Comparison of ENCODE assay signal across 19 cellular contexts in genomic region chr15:58492661-58493397, GRCh38.
DNase-seq lines count a peak whose midpoint lies in the region; ATAC-seq, FAIRE-seq and TF ChIP-seq lines count a peak whose summit lies in the region.
"Had no signal": no experiment of that assay in that cellular context is flagged by ENCODE, and none has a peak within 500 bp of the region (broad histone marks: within the 10 kb centered on the region; RNA-seq: fewer than 3 reads in every experiment).

No MANE protein-coding gene starts in this region.

- H3K27me3 ChIP-seq in H1 (replicated peaks in 1 of 4; ENCODE audit: control insufficient read depth in 3 of 4, extremely low read depth in 1 of 4, insufficient read depth in 3 of 4, low read length in 3 of 4) (no peaks in the 10 kb centered on the region; a peak in 1 of 7 replicates), MG63 (no peaks in the 10 kb centered on the region)
- H3K27me3 ChIP-seq: suprapubic skin had no signal

- H3K9me3 ChIP-seq in H1 (ENCODE audit: insufficient read depth in 2 of 2, low read depth in 1 of 2, low read length in 1 of 2) (peaks cover 9 to 13% of the 10 kb centered on the region in 2 experiments; a peak in 3 of 4 replicates), MG63 (peaks cover 10% of the 10 kb centered on the region)
- H3K9me3 ChIP-seq: suprapubic skin had no signal

- no peak overlapping the region for H2AK5ac ChIP-seq in H1 (ENCODE audit: low read depth, low read length)

- TF ChIP-seq CTCF in H1 (IDR thresholded peaks at IDR 0.05; ENCODE audit: control extremely low read depth in 1 of 3, insufficient read depth in 1 of 3, low read depth in 1 of 3, low read length in 3 of 3), result no peak
- no peak for TF ChIP-seq CTCF in type B pancreatic cell (conservative IDR thresholded peaks at IDR 0.05)
- no peak for TF ChIP-seq CTCF in endothelial cell (IDR thresholded peaks at IDR 0.05; ENCODE audit: unreplicated experiment)

- no peaks in the 10 kb centered on the region for H3K23me2 ChIP-seq in H1 (ENCODE audit: low read depth, low read length)

- no peak overlapping the region for H3K4me2 ChIP-seq in H1 (ENCODE audit: insufficient read depth in 1 of 2, low read depth in 2 of 2, low read length in 2 of 2)

- no peak overlapping the region for H2BK20ac ChIP-seq in H1 (ENCODE audit: low read length)

- H3K27ac Mint-ChIP-seq in activated naive CD8-positive, alpha-beta T cell treated with anti-CD3 and anti-CD28 coated beads for 36 hours, result peak overlapping the region; percentile 35
- no peak overlapping the region for H3K27ac Mint-ChIP-seq in activated naive CD8-positive, alpha-beta T cell treated with anti-CD3 and anti-CD28 coated beads, Interleukin-2, amount 50 U/mL, for 24 hours
- H3K27ac Mint-ChIP-seq in type B pancreatic cell, result peak overlapping the region; percentile 42
- no peak overlapping the region for H3K27ac Mint-ChIP-seq in endothelial cell (ENCODE audit: unreplicated experiment)
- H3K27ac Mint-ChIP-seq: activated CD4-positive, alpha-beta memory T cell treated with anti-CD3 and anti-CD28 coated beads, Interleukin-2, amount 10 ng/mL, durations not matched to agents 7 days and 5 days; activated naive CD4-positive, alpha-beta T cell treated with anti-CD3 and anti-CD28 coated beads, Interleukin-2, amount 10 ng/mL, durations not matched to agents 7 days and 5 days; activated T-cell treated with anti-CD3 and anti-CD28 coated beads, Interleukin-2, amount 50 U/mL, for 24 hours had no signal

- no peak overlapping the region for H3K14ac ChIP-seq in H1 (ENCODE audit: insufficient read length)

- H3K4me3 ChIP-seq in H1 (ENCODE audit: extremely low read depth in 1 of 4, insufficient read depth in 2 of 4, low read depth in 3 of 4, low read length in 4 of 4) (no peak overlapping the region), MG63 (no peak overlapping the region)
- H3K4me3 ChIP-seq: suprapubic skin had no signal

- POLR2A ChIA-PET in H1 (lab: Charles Lee; ENCODE audit: partially characterized antibody), result no interaction called here

- H2BK12ac ChIP-seq in H1 (ENCODE audit: low read depth, low read length), result 0 out of 2 replicates have a peak overlapping the region, but pooled peaks have one; percentile 2

- TF ChIP-seq EP300 in H1 (IDR thresholded peaks at IDR 0.05; ENCODE audit: borderline replicate concordance in 1 of 2, low read depth in 2 of 2, low read length in 2 of 2), result no peak

- no peak overlapping the region for H2BK15ac ChIP-seq in H1 (ENCODE audit: low read length)

- no peaks in the 10 kb centered on the region for H4K20me1 ChIP-seq in H1 (replicated peaks in 1 of 2; ENCODE audit: control insufficient read depth in 1 of 2, insufficient read depth in 2 of 2, low read length in 2 of 2)

- H3K9ac ChIP-seq in H1 (replicated peaks in 1 of 4; ENCODE audit: extremely low read depth in 1 of 4, low read depth in 3 of 4, low read length in 3 of 4), result no peak overlapping the region

- DNase-seq in activated naive CD8-positive, alpha-beta T cell treated with anti-CD3 and anti-CD28 coated beads for 36 hours, result no peak
- no peak for DNase-seq in activated naive CD8-positive, alpha-beta T cell treated with anti-CD3 and anti-CD28 coated beads, Interleukin-2, amount 50 U/mL, for 24 hours
- DNase-seq in NCI-H524 treated with DMSO at 0.1 percent for 48 hours (lab: John Stamatoyannopoulos, UW), result peak; percentile 100
- DNase-seq in H1 (ENCODE audit: low read depth in 1 of 2, low spot score in 2 of 2), result no peak
- DNase-seq in type B pancreatic cell (ENCODE audit: extremely low spot score, unreplicated experiment), result no peak
- no peak for DNase-seq in endothelial cell (ENCODE audit: low spot score)
- DNase-seq in MG63, result no peak
- DNase-seq in dermis blood vessel endothelial cell, result no peak
- DNase-seq: ACHN; activated CD4-positive, alpha-beta memory T cell treated with anti-CD3 and anti-CD28 coated beads, Interleukin-2, amount 10 ng/mL, durations not matched to agents 7 days and 5 days; activated naive CD4-positive, alpha-beta T cell treated with anti-CD3 and anti-CD28 coated beads, Interleukin-2, amount 10 ng/mL, durations not matched to agents 7 days and 5 days; activated T-cell treated with anti-CD3 and anti-CD28 coated beads, Interleukin-2, amount 50 U/mL, for 24 hours; CD4-positive, CD25-positive, alpha-beta regulatory T cell; head of caudate nucleus; left ventricle myocardium superior; NCI-H226; right cardiac atrium had no signal

- H3K4me3 Mint-ChIP-seq in activated naive CD8-positive, alpha-beta T cell treated with anti-CD3 and anti-CD28 coated beads for 36 hours, result no peak overlapping the region
- no peak overlapping the region for H3K4me3 Mint-ChIP-seq in activated naive CD8-positive, alpha-beta T cell treated with anti-CD3 and anti-CD28 coated beads, Interleukin-2, amount 50 U/mL, for 24 hours
- H3K4me3 Mint-ChIP-seq in type B pancreatic cell (no peak overlapping the region), endothelial cell (ENCODE audit: unreplicated experiment) (no peak overlapping the region)
- H3K4me3 Mint-ChIP-seq: activated CD4-positive, alpha-beta memory T cell treated with anti-CD3 and anti-CD28 coated beads, Interleukin-2, amount 10 ng/mL, durations not matched to agents 7 days and 5 days; activated naive CD4-positive, alpha-beta T cell treated with anti-CD3 and anti-CD28 coated beads, Interleukin-2, amount 10 ng/mL, durations not matched to agents 7 days and 5 days; activated T-cell treated with anti-CD3 and anti-CD28 coated beads, Interleukin-2, amount 50 U/mL, for 24 hours; CD4-positive, CD25-positive, alpha-beta regulatory T cell had no signal

- H3K36me3 ChIP-seq in H1 (ENCODE audit: control insufficient read depth in 2 of 4, insufficient read depth in 4 of 4, low read length in 3 of 4) (no peaks in the 10 kb centered on the region), MG63 (no peaks in the 10 kb centered on the region)
- H3K36me3 ChIP-seq: suprapubic skin had no signal

- H3K18ac ChIP-seq in H1 (ENCODE audit: extremely low read depth, low read length), result no peak overlapping the region

- H3K4me1 Mint-ChIP-seq in activated naive CD8-positive, alpha-beta T cell treated with anti-CD3 and anti-CD28 coated beads for 36 hours, result peaks cover 46% of the 10 kb centered on the region
- peaks cover 25% of the 10 kb centered on the region for H3K4me1 Mint-ChIP-seq in activated naive CD8-positive, alpha-beta T cell treated with anti-CD3 and anti-CD28 coated beads, Interleukin-2, amount 50 U/mL, for 24 hours
- H3K4me1 Mint-ChIP-seq in type B pancreatic cell (ENCODE audit: unreplicated experiment), result peaks cover 20% of the 10 kb centered on the region
- peaks cover 10% of the 10 kb centered on the region for H3K4me1 Mint-ChIP-seq in endothelial cell (ENCODE audit: unreplicated experiment)

- no peak overlapping the region for H4K91ac ChIP-seq in H1 (replicated peaks; ENCODE audit: insufficient read length, low read length)

- no peaks in the 10 kb centered on the region for H3K27me3 Mint-ChIP-seq in activated naive CD8-positive, alpha-beta T cell treated with anti-CD3 and anti-CD28 coated beads for 36 hours
- H3K27me3 Mint-ChIP-seq in activated naive CD8-positive, alpha-beta T cell treated with anti-CD3 and anti-CD28 coated beads, Interleukin-2, amount 50 U/mL, for 24 hours, result no peaks in the 10 kb centered on the region
- H3K27me3 Mint-ChIP-seq in type B pancreatic cell, result no peaks in the 10 kb centered on the region
- peaks cover 5% of the 10 kb centered on the region for H3K27me3 Mint-ChIP-seq in endothelial cell (ENCODE audit: unreplicated experiment)
- H3K27me3 Mint-ChIP-seq: activated T-cell treated with anti-CD3 and anti-CD28 coated beads, Interleukin-2, amount 50 U/mL, for 24 hours; CD4-positive, CD25-positive, alpha-beta regulatory T cell had no signal

- H2BK120ac ChIP-seq in H1 (replicated peaks; ENCODE audit: low read depth, low read length), result no peak overlapping the region

- no peak for TF ChIP-seq POLR2A in H1 (IDR thresholded peaks at IDR 0.05; ENCODE audit: control extremely low read depth in 1 of 2, low read depth in 2 of 2, low read length in 2 of 2)

- WGBS in H1 (ENCODE audit: extremely low coverage in 1 of 2, insufficient coverage in 1 of 2, insufficient read length in 1 of 2, insufficient replicate concordance in 2 of 2, low coverage in 1 of 2, low lambda C conversion rate in 2 of 2, missing lambda C conversion rate in 1 of 2), 2 experiments, result 87% methylated on average over 7 of the region's 7 CpGs; no CpG with 5 or more reads in 1 of the 2 experiments

- no peak for ATAC-seq in activated naive CD8-positive, alpha-beta T cell treated with anti-CD3 and anti-CD28 coated beads, Interleukin-2, amount 50 U/mL, for 24 hours
- ATAC-seq: left ventricle myocardium superior, right cardiac atrium had no signal

- no peak overlapping the region for H3K23ac ChIP-seq in H1 (ENCODE audit: insufficient read length)

- H3K4ac ChIP-seq in H1 (replicated peaks; ENCODE audit: insufficient read length, low read depth, low read length), result no peak overlapping the region

- H3K79me1 ChIP-seq in H1 (ENCODE audit: low read depth, low read length), result no peaks in the 10 kb centered on the region

- peaks cover 2% of the 10 kb centered on the region for H3K9me3 Mint-ChIP-seq in activated naive CD8-positive, alpha-beta T cell treated with anti-CD3 and anti-CD28 coated beads for 36 hours
- H3K9me3 Mint-ChIP-seq in activated naive CD8-positive, alpha-beta T cell treated with anti-CD3 and anti-CD28 coated beads, Interleukin-2, amount 50 U/mL, for 24 hours, result no peaks in the 10 kb centered on the region
- H3K9me3 Mint-ChIP-seq in type B pancreatic cell, result no peaks in the 10 kb centered on the region
- H3K9me3 Mint-ChIP-seq in endothelial cell (ENCODE audit: unreplicated experiment), result no peaks in the 10 kb centered on the region

- no peak for TF ChIP-seq RAD21 in H1 (IDR thresholded peaks at IDR 0.05 in 1 of 2, conservative IDR thresholded peaks at IDR 0.05 in 1 of 2; ENCODE audit: low read depth in 2 of 2, low read length in 2 of 2)

- no peak overlapping the region; the same call in 1 of the 2 replicates for H2AFZ ChIP-seq in H1 (ENCODE audit: low read length)

- H3K36me3 Mint-ChIP-seq in activated naive CD8-positive, alpha-beta T cell treated with anti-CD3 and anti-CD28 coated beads for 36 hours, result no peaks in the 10 kb centered on the region
- no peaks in the 10 kb centered on the region for H3K36me3 Mint-ChIP-seq in activated naive CD8-positive, alpha-beta T cell treated with anti-CD3 and anti-CD28 coated beads, Interleukin-2, amount 50 U/mL, for 24 hours (ENCODE audit: low read depth)
- no peaks in the 10 kb centered on the region for H3K36me3 Mint-ChIP-seq in type B pancreatic cell
- H3K36me3 Mint-ChIP-seq in endothelial cell (ENCODE audit: low read depth, unreplicated experiment), result peaks cover 3% of the 10 kb centered on the region

- FAIRE-seq in H1 (lab: Jason Lieb, UNC), result no peak
- FAIRE-seq: H54 had no signal

- no peak overlapping the region for H4K8ac ChIP-seq in H1 (ENCODE audit: extremely low read depth, insufficient read depth, low read length)

- H3K4me1 ChIP-seq in H1 (replicated peaks in 1 of 4; ENCODE audit: control insufficient read depth in 3 of 4, insufficient read depth in 4 of 4, low read length in 3 of 4), result no peaks in the 10 kb centered on the region; a peak in 1 of 7 replicates

- no peaks in the 10 kb centered on the region for H3K79me2 ChIP-seq in H1 (ENCODE audit: control insufficient read depth in 1 of 2, insufficient read depth in 2 of 2, low read length in 2 of 2)

- CTCF ChIA-PET in H1 (lab: Charles Lee; ENCODE audit: partially characterized antibody), result interaction anchor here (0.6 to 0.7 kb wide), 3 partner anchors 25 to 310 kb away, joined by 3 to 4 read pairs (median 3); no protein-coding TSS in a partner anchor

- no peak overlapping the region for H3K56ac ChIP-seq in H1 (replicated peaks; ENCODE audit: insufficient read length, low read depth, low read length)

- no peak overlapping the region for H3K27ac ChIP-seq in H1 (ENCODE audit: low read depth, low read length)
- H3K27ac ChIP-seq: suprapubic skin had no signal

- 0 out of 2 replicates have a peak overlapping the region, but pooled peaks have one; percentile 5 for H2BK5ac ChIP-seq in H1 (ENCODE audit: low read depth, low read length)

- no peak overlapping the region for H4K5ac ChIP-seq in H1 (ENCODE audit: insufficient read length, low read depth, low read length)

Comparison
In these comparisons a context has a peak if more than half of its experiments do, and no peak if none do; other contexts are left out.
1. H3K27ac Mint-ChIP-seq: peak in activated naive CD8-positive, alpha-beta T cell treated with anti-CD3 and anti-CD28 coated beads for 36 hours (single experiment) and type B pancreatic cell (single experiment); none in activated naive CD8-positive, alpha-beta T cell treated with anti-CD3 and anti-CD28 coated beads, Interleukin-2, amount 50 U/mL, for 24 hours (single experiment) and endothelial cell (single experiment).